In the genomic region with DNA sequence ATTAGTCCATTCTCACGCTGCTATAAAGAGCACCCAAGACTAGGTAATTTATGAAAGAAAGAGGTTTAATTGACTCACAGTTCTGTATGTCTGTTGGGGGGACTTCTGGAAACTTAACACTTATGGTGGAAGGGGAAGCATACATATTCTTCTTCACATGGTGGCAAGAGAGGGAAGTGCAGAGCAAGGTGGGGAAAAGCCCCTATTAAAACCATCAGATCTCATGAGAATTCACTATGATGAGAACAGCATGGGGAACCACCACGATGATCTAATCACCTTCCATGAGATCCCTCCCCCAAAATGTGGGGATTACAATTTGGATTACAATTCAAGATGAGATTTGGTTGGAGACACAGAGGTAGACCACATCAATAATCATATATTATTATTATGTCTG, we compare ENCODE assay signal across 18 cellular contexts.
"Had no signal": no experiment of that assay in that cellular context is flagged by ENCODE, and none has a peak within 500 bp of the region (broad histone marks: within the 10 kb centered on the region; RNA-seq: fewer than 3 reads in every experiment).

No MANE protein-coding gene starts in this region.

- H3K4me3 Mint-ChIP-seq: activated T-cell treated with anti-CD3 and anti-CD28 coated beads, Interleukin-2, amount 50 U/mL, for 72 hours; naive thymus-derived CD8-positive, alpha-beta T cell had no signal

- H3K79me2 ChIP-seq: hepatocyte had no signal

- H3K4me1 ChIP-seq: body of pancreas, colonic mucosa, esophagus squamous epithelium, tibial artery had no signal

- H3K4me2 ChIP-seq: hepatocyte had no signal

- H3K27me3 Mint-ChIP-seq: naive thymus-derived CD8-positive, alpha-beta T cell had no signal

- H3K9me3 Mint-ChIP-seq: activated naive CD4-positive, alpha-beta T cell treated with anti-CD3 and anti-CD28 coated beads, Interleukin-2, amount 50 U/mL, for 72 hours; activated T-cell treated with anti-CD3 and anti-CD28 coated beads, Interleukin-2, amount 50 U/mL, for 72 hours; naive thymus-derived CD8-positive, alpha-beta T cell had no signal

- H2AFZ ChIP-seq: hepatocyte had no signal

- H3K4me3 ChIP-seq: body of pancreas, colonic mucosa, esophagus squamous epithelium, hepatocyte, tibial artery had no signal

- H3K9me3 ChIP-seq: body of pancreas, colonic mucosa, esophagus squamous epithelium, neutrophil, tibial artery had no signal

- H3K27ac ChIP-seq: body of pancreas, colonic mucosa, esophagus squamous epithelium, hepatocyte, neutrophil, tibial artery had no signal

- H3K27ac Mint-ChIP-seq: activated naive CD4-positive, alpha-beta T cell treated with anti-CD3 and anti-CD28 coated beads, Interleukin-2, amount 50 U/mL, for 72 hours; activated T-cell treated with anti-CD3 and anti-CD28 coated beads, Interleukin-2, amount 50 U/mL, for 72 hours had no signal

- DNase-seq: activated CD4-positive, alpha-beta T cell treated with anti-CD3 and anti-CD28 coated beads, Interleukin-2, amount 50 U/mL, for 48 hours; activated gamma-delta T cell; activated T-cell treated with anti-CD3 and anti-CD28 coated beads, Interleukin-2, amount 50 U/mL, for 72 hours; amygdala; body of pancreas; caudate nucleus; colonic mucosa; esophagus squamous epithelium; mammary epithelial cell; naive thymus-derived CD8-positive, alpha-beta T cell; retina; stimulated activated CD4-positive, alpha-beta T cell treated with anti-CD3 and anti-CD28 coated beads, Interleukin-12 subunit alpha, Interleukin-12 subunit beta, amount 100 ng/mL, for 4 hours; stimulated activated CD4-positive, alpha-beta T cell treated with anti-CD3 and anti-CD28 coated beads, Interleukin-2, amount 100 ng/mL, for 24 hours; tibial artery had no signal

- H3K36me3 ChIP-seq: colonic mucosa had no signal

- ATAC-seq: activated naive CD4-positive, alpha-beta T cell treated with anti-CD3 and anti-CD28 coated beads, Interleukin-2, amount 50 U/mL, for 72 hours; activated T-cell treated with anti-CD3 and anti-CD28 coated beads, Interleukin-2, amount 50 U/mL, for 72 hours; body of pancreas; left lobe of liver; naive thymus-derived CD8-positive, alpha-beta T cell had no signal

- H3K27me3 ChIP-seq: body of pancreas, colonic mucosa, esophagus squamous epithelium, hepatocyte, neutrophil, tibial artery had no signal
